In genomic region chr17:35917519-35918213, GRCh38 we compare ENCODE assay signal across 1 cellular context.
TF ChIP-seq lines count a peak whose summit lies in the region.

No MANE protein-coding gene starts in this region.

TF ChIP-seq in K562, 482 proteins besides CTCF, POLR2A, EP300 and RAD21:
- TF ChIP-seq ELF2 (CRISPR knock-in tag; IDR thresholded peaks at IDR 0.05) (no peak), BHLHE40 (IDR thresholded peaks at IDR 0.05; ENCODE audit: low read length) (0 out of 2 replicates have a peak, but pooled peaks have one; percentile 15), FOSL1 (tag; conservative IDR thresholded peaks at IDR 0.05) (0 out of 2 replicates have a peak, but pooled peaks have one; percentile 13), TRIM25 (IDR thresholded peaks at IDR 0.05; ENCODE audit: borderline replicate concordance) (no peak), CBFA2T2 (conservative IDR thresholded peaks at IDR 0.05) (0 out of 2 replicates have a peak, but pooled peaks have one; percentile 15), ZFP1 (CRISPR knock-in tag; IDR thresholded peaks at IDR 0.05) (no peak), KAT2B (IDR thresholded peaks at IDR 0.05; ENCODE audit: low read depth, low read length) (no peak), ZNF253 (CRISPR knock-in tag; conservative IDR thresholded peaks at IDR 0.05) (no peak), ARID2 (IDR thresholded peaks at IDR 0.05) (no peak), REST (CRISPR knock-in tag; IDR thresholded peaks at IDR 0.05; ENCODE audit: low read depth) (no peak), CBFA2T3 (IDR thresholded peaks at IDR 0.05) (peak; percentile 57), TBL1XR1 (IDR thresholded peaks at IDR 0.05; ENCODE audit: low read length in 2 of 2) (no peak), VEZF1 (CRISPR knock-in tag; IDR thresholded peaks at IDR 0.05) (0 out of 2 replicates have a peak, but pooled peaks have one; percentile 25), ZBTB7A (IDR thresholded peaks at IDR 0.05; ENCODE audit: borderline replicate concordance, control insufficient read depth, low read depth, low read length) (peak; percentile 41; the same call in 1 of the 2 replicates), ZFPM2 (CRISPR knock-in tag; IDR thresholded peaks at IDR 0.05) (no peak), YY1 (IDR thresholded peaks at IDR 0.05; ENCODE audit: borderline replicate concordance in 1 of 3, control insufficient read depth in 1 of 3, extremely low read depth in 1 of 3, insufficient read depth in 3 of 3, insufficient read length in 1 of 3, insufficient replicate concordance in 2 of 3, low read depth in 1 of 3, low read length in 2 of 3) (peak in 1 of 3 experiments; percentile 25), ZNF232 (CRISPR knock-in tag; IDR thresholded peaks at IDR 0.05) (no peak), ADNP (tag; IDR thresholded peaks at IDR 0.05) (no peak), ARID3B (CRISPR knock-in tag; IDR thresholded peaks at IDR 0.05; ENCODE audit: borderline replicate concordance) (no peak), HMG20A (CRISPR knock-in tag; conservative IDR thresholded peaks at IDR 0.05) (no peak), SRSF1 (IDR thresholded peaks at IDR 0.05; ENCODE audit: low read depth, low read length) (no peak), ZNF23 (CRISPR knock-in tag; IDR thresholded peaks at IDR 0.05) (no peak), RAD51 (IDR thresholded peaks at IDR 0.05; ENCODE audit: borderline replicate concordance, low read depth) (no peak), STAT6 (CRISPR knock-in tag; IDR thresholded peaks at IDR 0.05) (no peak)
- TF ChIP-seq, protein P1, sequence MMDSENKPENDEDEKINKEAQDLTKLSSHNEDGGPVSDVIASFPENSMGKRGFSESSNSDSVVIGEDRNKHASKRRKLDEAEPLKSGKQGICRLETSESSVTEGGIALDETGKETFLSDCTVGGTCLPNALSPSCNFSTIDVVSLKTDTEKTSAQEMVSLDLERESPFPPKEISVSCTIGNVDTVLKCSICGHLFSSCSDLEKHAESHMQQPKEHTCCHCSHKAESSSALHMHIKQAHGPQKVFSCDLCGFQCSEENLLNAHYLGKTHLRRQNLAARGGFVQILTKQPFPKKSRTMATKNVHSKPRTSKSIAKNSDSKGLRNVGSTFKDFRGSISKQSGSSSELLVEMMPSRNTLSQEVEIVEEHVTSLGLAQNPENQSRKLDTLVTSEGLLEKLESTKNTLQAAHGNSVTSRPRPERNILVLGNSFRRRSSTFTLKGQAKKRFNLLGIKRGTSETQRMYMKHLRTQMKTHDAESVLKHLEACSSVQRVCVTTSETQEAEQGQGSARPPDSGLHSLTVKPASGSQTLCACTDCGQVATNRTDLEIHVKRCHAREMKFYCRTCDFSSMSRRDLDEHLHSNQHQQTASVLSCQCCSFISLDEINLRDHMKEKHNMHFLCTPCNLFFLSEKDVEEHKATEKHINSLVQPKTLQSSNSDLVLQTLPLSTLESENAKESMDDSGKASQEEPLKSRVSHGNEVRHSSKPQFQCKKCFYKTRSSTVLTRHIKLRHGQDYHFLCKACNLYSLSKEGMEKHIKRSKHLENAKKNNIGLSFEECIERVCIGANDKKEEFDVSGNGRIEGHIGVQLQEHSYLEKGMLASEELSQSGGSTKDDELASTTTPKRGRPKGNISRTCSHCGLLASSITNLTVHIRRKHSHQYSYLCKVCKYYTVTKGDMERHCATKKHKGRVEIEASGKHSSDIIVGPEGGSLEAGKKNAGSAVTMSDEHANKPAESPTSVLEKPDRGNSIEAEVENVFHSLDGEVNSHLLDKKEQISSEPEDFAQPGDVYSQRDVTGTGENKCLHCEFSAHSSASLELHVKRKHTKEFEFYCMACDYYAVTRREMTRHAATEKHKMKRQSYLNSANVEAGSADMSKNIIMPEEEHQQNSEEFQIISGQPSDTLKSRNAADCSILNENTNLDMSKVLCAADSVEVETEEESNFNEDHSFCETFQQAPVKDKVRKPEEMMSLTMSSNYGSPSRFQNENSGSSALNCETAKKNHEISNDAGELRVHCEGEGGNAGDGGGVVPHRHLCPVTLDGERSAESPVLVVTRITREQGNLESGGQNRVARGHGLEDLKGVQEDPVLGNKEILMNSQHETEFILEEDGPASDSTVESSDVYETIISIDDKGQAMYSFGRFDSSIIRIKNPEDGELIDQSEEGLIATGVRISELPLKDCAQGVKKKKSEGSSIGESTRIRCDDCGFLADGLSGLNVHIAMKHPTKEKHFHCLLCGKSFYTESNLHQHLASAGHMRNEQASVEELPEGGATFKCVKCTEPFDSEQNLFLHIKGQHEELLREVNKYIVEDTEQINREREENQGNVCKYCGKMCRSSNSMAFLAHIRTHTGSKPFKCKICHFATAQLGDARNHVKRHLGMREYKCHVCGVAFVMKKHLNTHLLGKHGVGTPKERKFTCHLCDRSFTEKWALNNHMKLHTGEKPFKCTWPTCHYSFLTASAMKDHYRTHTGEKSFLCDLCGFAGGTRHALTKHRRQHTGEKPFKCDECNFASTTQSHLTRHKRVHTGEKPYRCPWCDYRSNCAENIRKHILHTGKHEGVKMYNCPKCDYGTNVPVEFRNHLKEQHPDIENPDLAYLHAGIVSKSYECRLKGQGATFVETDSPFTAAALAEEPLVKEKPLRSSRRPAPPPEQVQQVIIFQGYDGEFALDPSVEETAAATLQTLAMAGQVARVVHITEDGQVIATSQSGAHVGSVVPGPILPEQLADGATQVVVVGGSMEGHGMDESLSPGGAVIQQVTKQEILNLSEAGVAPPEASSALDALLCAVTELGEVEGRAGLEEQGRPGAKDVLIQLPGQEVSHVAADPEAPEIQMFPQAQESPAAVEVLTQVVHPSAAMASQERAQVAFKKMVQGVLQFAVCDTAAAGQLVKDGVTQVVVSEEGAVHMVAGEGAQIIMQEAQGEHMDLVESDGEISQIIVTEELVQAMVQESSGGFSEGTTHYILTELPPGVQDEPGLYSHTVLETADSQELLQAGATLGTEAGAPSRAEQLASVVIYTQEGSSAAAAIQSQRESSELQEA (IDR thresholded peaks at IDR 0.05; ENCODE audit: low read depth): no peak
- TF ChIP-seq, protein P2, sequence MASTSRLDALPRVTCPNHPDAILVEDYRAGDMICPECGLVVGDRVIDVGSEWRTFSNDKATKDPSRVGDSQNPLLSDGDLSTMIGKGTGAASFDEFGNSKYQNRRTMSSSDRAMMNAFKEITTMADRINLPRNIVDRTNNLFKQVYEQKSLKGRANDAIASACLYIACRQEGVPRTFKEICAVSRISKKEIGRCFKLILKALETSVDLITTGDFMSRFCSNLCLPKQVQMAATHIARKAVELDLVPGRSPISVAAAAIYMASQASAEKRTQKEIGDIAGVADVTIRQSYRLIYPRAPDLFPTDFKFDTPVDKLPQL (IDR thresholded peaks at IDR 0.05; ENCODE audit: extremely low read depth, insufficient read length): no peak
- TF ChIP-seq, protein P3, sequence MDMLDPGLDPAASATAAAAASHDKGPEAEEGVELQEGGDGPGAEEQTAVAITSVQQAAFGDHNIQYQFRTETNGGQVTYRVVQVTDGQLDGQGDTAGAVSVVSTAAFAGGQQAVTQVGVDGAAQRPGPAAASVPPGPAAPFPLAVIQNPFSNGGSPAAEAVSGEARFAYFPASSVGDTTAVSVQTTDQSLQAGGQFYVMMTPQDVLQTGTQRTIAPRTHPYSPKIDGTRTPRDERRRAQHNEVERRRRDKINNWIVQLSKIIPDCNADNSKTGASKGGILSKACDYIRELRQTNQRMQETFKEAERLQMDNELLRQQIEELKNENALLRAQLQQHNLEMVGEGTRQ (CRISPR knock-in tag; IDR thresholded peaks at IDR 0.05): 0 out of 2 replicates have a peak, but pooled peaks have one; percentile 42
